In genomic region chr2:190207929-190208328, GRCh38 we compare ENCODE assay signal across 18 cellular contexts.
"Had no signal": no experiment of that assay in that cellular context is flagged by ENCODE, and none has a peak within 500 bp of the region (broad histone marks: within the 10 kb centered on the region; RNA-seq: fewer than 3 reads in every experiment).

No MANE protein-coding gene starts in this region.

- DNase-seq: effector memory CD8-positive, alpha-beta T cell; esophagus squamous epithelium; foreskin fibroblast; glutamatergic neuron; left ventricle myocardium inferior; lower lobe of right lung; natural killer cell; posterior cingulate gyrus; stimulated activated CD4-positive, alpha-beta T cell treated with anti-CD3 and anti-CD28 coated beads, Interleukin-2, amount 100 ng/mL, for 48 hours; stimulated activated naive CD4-positive, alpha-beta T cell treated with Interleukin-2 at 50 U/mL for 16 hours had no signal

- H3K4me1 ChIP-seq: esophagus squamous epithelium, gastroesophageal sphincter, left ventricle myocardium inferior, lower lobe of right lung, right atrium auricular region, suprapubic skin had no signal

- H3K9me3 ChIP-seq: esophagus squamous epithelium, gastroesophageal sphincter, left ventricle myocardium inferior, lower lobe of right lung, right atrium auricular region, suprapubic skin, thyroid gland had no signal

- ATAC-seq: effector memory CD8-positive, alpha-beta T cell; gastroesophageal sphincter; lower lobe of right lung; natural killer cell had no signal

- FAIRE-seq: keratinocyte, urothelium cell line had no signal

- H3K4me3 ChIP-seq: esophagus squamous epithelium, gastroesophageal sphincter, left ventricle myocardium inferior, lower lobe of right lung, right atrium auricular region, smooth muscle cell, suprapubic skin, thyroid gland had no signal

- H3K27ac ChIP-seq: epithelial cell of prostate, esophagus squamous epithelium, gastroesophageal sphincter, left ventricle myocardium inferior, lower lobe of right lung, right atrium auricular region, suprapubic skin, thyroid gland had no signal

- H3K4me2 ChIP-seq: smooth muscle cell had no signal

- H3K27me3 ChIP-seq: esophagus squamous epithelium, gastroesophageal sphincter, right atrium auricular region, suprapubic skin, thyroid gland had no signal

- H3K36me3 ChIP-seq: right atrium auricular region, suprapubic skin, thyroid gland had no signal
